14 cellular contexts compared by ENCODE assay signal in the genomic region with DNA sequence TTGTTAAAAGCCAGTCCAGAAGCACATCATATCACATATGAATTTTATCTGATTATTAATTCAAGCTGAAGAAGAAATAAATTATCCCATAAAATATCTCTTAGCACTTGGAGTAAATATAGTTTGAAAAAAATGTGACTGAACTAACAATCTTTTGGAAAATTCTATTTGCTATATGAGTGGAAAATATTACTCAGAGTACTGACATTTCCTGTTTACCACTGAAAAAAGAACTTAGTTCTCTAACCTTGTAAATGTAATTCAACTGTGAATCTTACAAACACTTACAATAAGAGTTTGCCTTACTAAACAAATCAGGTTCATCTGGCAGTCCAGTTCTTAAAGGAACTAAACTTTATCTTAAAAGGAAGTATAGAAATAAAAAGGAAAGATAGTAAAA. TPM values are rescaled to one million over a fixed set of nuclear protein-coding genes. Genes with fewer than 3 reads are reported as not detected.
DNase-seq lines count a peak whose midpoint lies in the region; FAIRE-seq and TF ChIP-seq lines count a peak whose summit lies in the region.
"Had no signal": no experiment of that assay in that cellular context is flagged by ENCODE, and none has a peak within 500 bp of the region (broad histone marks: within the 10 kb centered on the region; RNA-seq: fewer than 3 reads in every experiment).

No MANE protein-coding gene starts in this region.

- DNase-seq in EH (ENCODE audit: low read depth) (peak; percentile 62), pulmonary artery endothelial cell (ENCODE audit: low read depth, low spot score) (peak; percentile 41), NCI-H1694 (lab: John Stamatoyannopoulos, UW) (no peak), NCI-H345 (lab: John Stamatoyannopoulos, UW) (no peak), C1 segment of cervical spinal cord (lab: John Stamatoyannopoulos, UW) (no peak)
- DNase-seq: kidney glomerular epithelial cell; naive thymus-derived CD8-positive, alpha-beta T cell; NCI-H1436 treated with DMSO at 0.1 percent for 48 hours; NCI-H526 had no signal

- no peaks in the 10 kb centered on the region for H3K9me2 ChIP-seq in OCI-LY1 (ENCODE audit: low read depth, low read length)

- no peak overlapping the region for H2AFZ ChIP-seq in OCI-LY1 (ENCODE audit: low read length)

- H3K9ac ChIP-seq in OCI-LY1 (ENCODE audit: low read length), result no peak overlapping the region; the same call in 1 of the 2 replicates

- FAIRE-seq in endometrium (lab: Jason Lieb, UNC), result peak; percentile 83

- no peak for TF ChIP-seq CTCF in OCI-LY1 (IDR thresholded peaks at IDR 0.05; ENCODE audit: low read length)

- 0 out of 2 replicates have a peak overlapping the region, but pooled peaks have one; percentile 4 for H3K4me2 ChIP-seq in OCI-LY1 (ENCODE audit: low read length)

- H3F3A ChIP-seq in OCI-LY1 (ENCODE audit: insufficient read depth, low read length), result no peaks in the 10 kb centered on the region

- H4K20me1 ChIP-seq in OCI-LY1 (ENCODE audit: insufficient read depth, low read length), result no peaks in the 10 kb centered on the region

- peak overlapping the region; percentile 87 for H3K27ac ChIP-seq in OCI-LY1 (ENCODE audit: low read depth, low read length, poor library complexity, severe bottlenecking)
- H3K27ac ChIP-seq: coronary artery, gastroesophageal sphincter, suprapubic skin had no signal

- H3K79me2 ChIP-seq in OCI-LY1 (ENCODE audit: insufficient read depth, low read length), result no peaks in the 10 kb centered on the region

- no peaks in the 10 kb centered on the region for H3K27me3 ChIP-seq in OCI-LY1 (ENCODE audit: insufficient read depth, low read length)
- H3K27me3 ChIP-seq: gastroesophageal sphincter, suprapubic skin had no signal

- no peaks in the 10 kb centered on the region; the same call in 1 of the 2 replicates for H3K9me3 ChIP-seq in OCI-LY1 (ENCODE audit: low read length)
- H3K9me3 ChIP-seq: gastroesophageal sphincter, suprapubic skin had no signal

- no peaks in the 10 kb centered on the region for H3K36me3 ChIP-seq in OCI-LY1 (ENCODE audit: insufficient read depth, low read length)
- H3K36me3 ChIP-seq: gastroesophageal sphincter, suprapubic skin had no signal

- H3K4me1 ChIP-seq in OCI-LY1 (ENCODE audit: insufficient read depth, low read length, severe bottlenecking), result peaks cover 82% of the 10 kb centered on the region
- H3K4me1 ChIP-seq: gastroesophageal sphincter, suprapubic skin had no signal

- H3K4me3 ChIP-seq in OCI-LY1 (ENCODE audit: low read depth, low read length, poor library complexity, severe bottlenecking), result no peak overlapping the region
- H3K4me3 ChIP-seq: coronary artery, gastroesophageal sphincter, suprapubic skin had no signal

RNA-seq across cellular contexts. Expression of a gene that starts 44.2 kb away (rescaled TPM):
- 0.07 and 0.18 TPM in 2 replicates for total RNA-seq in pulmonary artery endothelial cell

Comparison
In these comparisons a context has a peak if more than half of its experiments do, and no peak if none do; other contexts are left out.
1. DNase-seq: peak in EH (single experiment) and pulmonary artery endothelial cell (single experiment); none in NCI-H1694 (single experiment), NCI-H345 (single experiment) and C1 segment of cervical spinal cord (0 of 14).